In the genomic region with DNA sequence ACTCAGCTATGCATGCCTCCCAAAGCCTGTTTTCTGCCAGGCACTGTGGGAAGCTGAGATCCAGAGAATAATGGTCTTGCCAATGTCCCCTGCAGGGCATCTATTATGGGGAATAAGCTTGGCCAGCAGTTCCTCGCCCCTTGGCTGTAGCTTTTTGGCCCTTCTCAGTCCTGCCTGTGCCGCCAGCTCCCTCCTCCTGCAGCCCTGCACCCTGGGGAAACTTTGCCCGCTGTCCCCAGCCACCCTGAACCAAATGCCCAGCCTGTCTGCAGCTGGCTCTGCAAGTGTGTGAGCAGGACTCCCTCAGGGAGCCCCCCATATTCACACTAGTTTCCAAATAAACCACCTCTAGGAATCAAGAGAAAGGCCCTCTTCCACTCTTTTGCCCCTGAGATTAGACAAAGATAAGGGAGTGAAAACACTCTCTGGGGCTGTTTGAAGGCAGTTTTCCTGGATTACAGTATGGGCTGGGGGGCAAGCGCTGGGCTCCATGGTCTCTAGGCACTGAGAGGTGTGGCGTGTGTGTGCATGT, we compare ENCODE assay signal across 20 cellular contexts. TPM values are rescaled to one million over a fixed set of nuclear protein-coding genes. Genes with fewer than 3 reads are reported as not detected.
A peak's percentile ranks its signal among the peaks of the same experiment; 100 is the strongest.
DNase-seq lines count a peak whose midpoint lies in the region; ATAC-seq and TF ChIP-seq lines count a peak whose summit lies in the region.
"Had no signal": no experiment of that assay in that cellular context is flagged by ENCODE, and none has a peak within 500 bp of the region (broad histone marks: within the 10 kb centered on the region; RNA-seq: fewer than 3 reads in every experiment).

No MANE protein-coding gene starts in this region.

- DNase-seq in NCI-H69 (lab: John Stamatoyannopoulos, UW) (peak; percentile 36), esophagus squamous epithelium (lab: John Stamatoyannopoulos, UW) (no peak), mesenchymal stem cell (no peak), LoVo (ENCODE audit: low spot score) (no peak), cerebellar nuclear complex (lab: John Stamatoyannopoulos, UW) (no peak)
- no peak for DNase-seq in activated CD8-positive, alpha-beta memory T cell treated with anti-CD3 and anti-CD28 coated beads, Interleukin-2, amount 10 ng/mL, durations not matched to agents 7 days and 5 days
- DNase-seq in activated CD8-positive, alpha-beta T cell treated with anti-CD3 and anti-CD28 coated beads for 36 hours = no peak
- DNase-seq: activated CD4-positive, alpha-beta T cell treated with anti-CD3 and anti-CD28 coated beads for 1 hour; AML-193; DMS79; foreskin melanocyte; NCI-H1105; NCI-H2227 treated with DMSO at 0.1 percent for 48 hours; OCI-M1; thyroid gland had no signal

- no peak overlapping the region for H4K8ac ChIP-seq in mesenchymal stem cell (ENCODE audit: low read length)

- H3K27ac ChIP-seq in esophagus squamous epithelium (peak overlapping the region in 3 of 4 donors; percentile 61 to 88 (median 82)), mesenchymal stem cell (ENCODE audit: low read length, poor library complexity, severe bottlenecking) (no peak overlapping the region), subcutaneous abdominal adipose tissue (ENCODE audit: low read depth, low read length) (peak overlapping the region; percentile 74)

- no peak overlapping the region for H3K14ac ChIP-seq in mesenchymal stem cell (ENCODE audit: low read length in 2 of 2)

- H3K27ac Mint-ChIP-seq in activated CD8-positive, alpha-beta memory T cell treated with anti-CD3 and anti-CD28 coated beads, Interleukin-2, amount 10 ng/mL, durations not matched to agents 7 days and 5 days = no peak overlapping the region
- no peak overlapping the region for H3K27ac Mint-ChIP-seq in activated CD8-positive, alpha-beta T cell treated with anti-CD3 and anti-CD28 coated beads for 36 hours
- H3K27ac Mint-ChIP-seq: activated T-helper 1 cell treated with anti-CD3 and anti-CD28 coated beads, Interleukin-12 subunit alpha, Interleukin-12 subunit beta, Interleukin-2, Interleukin-4 antibody, amounts not matched to agents 30 ng/mL and 10 ng/mL and 1 ng/mL, durations not matched to agents 14 hours and 24 hours and 36 hours had no signal

- H3K36me3 ChIP-seq in esophagus squamous epithelium (no peaks in the 10 kb centered on the region), mesenchymal stem cell (ENCODE audit: control insufficient read depth in 1 of 2, insufficient read depth in 2 of 2, low read depth in 1 of 2, low read length in 2 of 2) (peaks cover 0 to 6% of the 10 kb centered on the region in 2 experiments), subcutaneous abdominal adipose tissue (ENCODE audit: control insufficient read depth in 5 of 5, insufficient read depth in 5 of 5, low read length in 5 of 5) (peaks cover 0 to 3% (median 0%) of the 10 kb centered on the region in 5 donors)
- H3K36me3 ChIP-seq: thyroid gland had no signal

- H3K27me3 ChIP-seq in esophagus squamous epithelium (no peaks in the 10 kb centered on the region), mesenchymal stem cell (ENCODE audit: control insufficient read depth in 1 of 2, insufficient read depth in 1 of 2, low read length in 2 of 2) (no peaks in the 10 kb centered on the region), subcutaneous abdominal adipose tissue (ENCODE audit: control insufficient read depth in 5 of 5, insufficient read depth in 4 of 5, low read length in 5 of 5) (no peaks in the 10 kb centered on the region)
- H3K27me3 ChIP-seq: thyroid gland had no signal

- intact Hi-C loops in esophagus squamous epithelium (cut with DNase I) = no loop called here
- intact Hi-C loops in activated CD8-positive, alpha-beta T cell treated with anti-CD3 and anti-CD28 coated beads for 36 hours (cut with micrococcal nuclease) = no loop called here

- CTCF ChIA-PET in activated CD8-positive, alpha-beta memory T cell treated with anti-CD3 and anti-CD28 coated beads, Interleukin-2, amount 10 ng/mL, durations not matched to agents 7 days and 5 days (lab: Charles Lee) = interaction anchor here (1.6 kb wide), 1 partner anchor 71 kb away, joined by 3 read pairs; no protein-coding TSS in a partner anchor
- CTCF ChIA-PET in activated CD8-positive, alpha-beta T cell treated with anti-CD3 and anti-CD28 coated beads for 36 hours (lab: Charles Lee) = no interaction called here

- peak overlapping the region; percentile 45 for H3K9ac ChIP-seq in mesenchymal stem cell (ENCODE audit: low read length)
- peak overlapping the region in 4 of 5 donors; percentile 17 to 85 (median 32) for H3K9ac ChIP-seq in subcutaneous abdominal adipose tissue (ENCODE audit: low read length in 5 of 5)

- no peaks in the 10 kb centered on the region for H3K4me1 Mint-ChIP-seq in activated CD8-positive, alpha-beta memory T cell treated with anti-CD3 and anti-CD28 coated beads, Interleukin-2, amount 10 ng/mL, durations not matched to agents 7 days and 5 days
- H3K4me1 Mint-ChIP-seq in activated CD8-positive, alpha-beta T cell treated with anti-CD3 and anti-CD28 coated beads for 36 hours (ENCODE audit: low read depth) = no peaks in the 10 kb centered on the region

- TF ChIP-seq CTCF in esophagus squamous epithelium (IDR thresholded peaks at IDR 0.05) = no peak
- TF ChIP-seq CTCF in activated CD8-positive, alpha-beta T cell treated with anti-CD3 and anti-CD28 coated beads for 36 hours (IDR thresholded peaks at IDR 0.05) = no peak

- no peak overlapping the region for H3K4ac ChIP-seq in mesenchymal stem cell (ENCODE audit: low read depth in 1 of 2, low read length in 2 of 2)

- POLR2A ChIA-PET in activated CD8-positive, alpha-beta T cell treated with anti-CD3 and anti-CD28 coated beads for 36 hours (lab: Charles Lee) = no interaction called here

- H4K91ac ChIP-seq in mesenchymal stem cell (ENCODE audit: low read length) = no peak overlapping the region

- no peak overlapping the region for H3K23ac ChIP-seq in mesenchymal stem cell (ENCODE audit: low read length in 2 of 2)

- H3K4me1 ChIP-seq in esophagus squamous epithelium (peaks cover 5 to 81% (median 30%) of the 10 kb centered on the region in 3 donors), mesenchymal stem cell (ENCODE audit: control insufficient read depth, insufficient read depth, low read depth, low read length) (peaks cover 53% of the 10 kb centered on the region), subcutaneous abdominal adipose tissue (ENCODE audit: control insufficient read depth in 5 of 5, insufficient read depth in 5 of 5, low read length in 5 of 5) (peaks cover 10 to 97% (median 69%) of the 10 kb centered on the region in 5 donors)

- TF ChIP-seq POLR2A in esophagus squamous epithelium (IDR thresholded peaks at IDR 0.05) = no peak

- H2BK12ac ChIP-seq in mesenchymal stem cell (ENCODE audit: low read length in 2 of 2) = no peak overlapping the region

- H3K4me3 ChIP-seq in esophagus squamous epithelium = peak overlapping the region; percentile 9 to 62 (median 39)
- H3K4me3 ChIP-seq in mesenchymal stem cell (ENCODE audit: insufficient read depth in 1 of 2, low read depth in 1 of 2, low read length in 2 of 2) = peak overlapping the region; percentile 18 to 61
- H3K4me3 ChIP-seq in subcutaneous abdominal adipose tissue (ENCODE audit: low read depth in 1 of 5, low read length in 5 of 5) = peak overlapping the region; percentile 46 to 77 (median 66)

- no peak overlapping the region for H2AFZ ChIP-seq in mesenchymal stem cell (ENCODE audit: low read depth, low read length)

- no peak overlapping the region for H3K4me3 Mint-ChIP-seq in activated CD8-positive, alpha-beta memory T cell treated with anti-CD3 and anti-CD28 coated beads, Interleukin-2, amount 10 ng/mL, durations not matched to agents 7 days and 5 days
- H3K4me3 Mint-ChIP-seq in activated CD8-positive, alpha-beta T cell treated with anti-CD3 and anti-CD28 coated beads for 36 hours = no peak overlapping the region
- H3K4me3 Mint-ChIP-seq: activated T-helper 1 cell treated with anti-CD3 and anti-CD28 coated beads, Interleukin-12 subunit alpha, Interleukin-12 subunit beta, Interleukin-2, Interleukin-4 antibody, amounts not matched to agents 30 ng/mL and 10 ng/mL and 1 ng/mL, durations not matched to agents 14 hours and 24 hours and 36 hours had no signal

- no peak overlapping the region for H3K4me2 ChIP-seq in mesenchymal stem cell (ENCODE audit: low read length, poor library complexity, severe bottlenecking)

- WGBS in esophagus squamous epithelium, 2 donors = 53 to 80% methylated on average over 2 to 5 of the region's 5 CpGs
- WGBS in mesenchymal stem cell = 97% methylated on average over 5 of the region's 5 CpGs

- no peak overlapping the region for H2BK120ac ChIP-seq in mesenchymal stem cell (ENCODE audit: low read depth, low read length)

- H3K9me3 ChIP-seq in esophagus squamous epithelium = no peaks in the 10 kb centered on the region
- no peaks in the 10 kb centered on the region for H3K9me3 ChIP-seq in mesenchymal stem cell (ENCODE audit: control insufficient read depth, low read length)
- no peaks in the 10 kb centered on the region for H3K9me3 ChIP-seq in subcutaneous abdominal adipose tissue (ENCODE audit: control insufficient read depth in 5 of 5, low read length in 5 of 5)
- H3K9me3 ChIP-seq: thyroid gland had no signal

- H2BK15ac ChIP-seq in mesenchymal stem cell (ENCODE audit: low read depth, poor library complexity, severe bottlenecking) = peak overlapping the region; percentile 37

- no peaks in the 10 kb centered on the region for H3K36me3 Mint-ChIP-seq in activated CD8-positive, alpha-beta memory T cell treated with anti-CD3 and anti-CD28 coated beads, Interleukin-2, amount 10 ng/mL, durations not matched to agents 7 days and 5 days
- H3K36me3 Mint-ChIP-seq in activated CD8-positive, alpha-beta T cell treated with anti-CD3 and anti-CD28 coated beads for 36 hours (ENCODE audit: low read depth) = no peaks in the 10 kb centered on the region

- H2BK5ac ChIP-seq in mesenchymal stem cell (ENCODE audit: low read depth, low read length, poor library complexity, severe bottlenecking) = no peak overlapping the region

- no peak overlapping the region for H3K18ac ChIP-seq in mesenchymal stem cell (ENCODE audit: low read depth in 1 of 2, low read length in 2 of 2)

- ATAC-seq in activated CD8-positive, alpha-beta memory T cell treated with anti-CD3 and anti-CD28 coated beads, Interleukin-2, amount 10 ng/mL, durations not matched to agents 7 days and 5 days = no peak
- ATAC-seq in activated CD8-positive, alpha-beta T cell treated with anti-CD3 and anti-CD28 coated beads for 36 hours = no peak

- H3K9me3 Mint-ChIP-seq in activated CD8-positive, alpha-beta memory T cell treated with anti-CD3 and anti-CD28 coated beads, Interleukin-2, amount 10 ng/mL, durations not matched to agents 7 days and 5 days (ENCODE audit: low read depth) = no peaks in the 10 kb centered on the region
- no peaks in the 10 kb centered on the region for H3K9me3 Mint-ChIP-seq in activated CD8-positive, alpha-beta T cell treated with anti-CD3 and anti-CD28 coated beads for 36 hours
- H3K9me3 Mint-ChIP-seq: activated T-helper 1 cell treated with anti-CD3 and anti-CD28 coated beads, Interleukin-12 subunit alpha, Interleukin-12 subunit beta, Interleukin-2, Interleukin-4 antibody, amounts not matched to agents 30 ng/mL and 10 ng/mL and 1 ng/mL, durations not matched to agents 14 hours and 24 hours and 36 hours had no signal

- H3K27me3 Mint-ChIP-seq in activated CD8-positive, alpha-beta memory T cell treated with anti-CD3 and anti-CD28 coated beads, Interleukin-2, amount 10 ng/mL, durations not matched to agents 7 days and 5 days = no peaks in the 10 kb centered on the region
- no peaks in the 10 kb centered on the region for H3K27me3 Mint-ChIP-seq in activated CD8-positive, alpha-beta T cell treated with anti-CD3 and anti-CD28 coated beads for 36 hours

- H3K79me1 ChIP-seq in mesenchymal stem cell (replicated peaks; ENCODE audit: low read length, poor library complexity, severe bottlenecking) = no peaks in the 10 kb centered on the region

- H2AK5ac ChIP-seq in mesenchymal stem cell (ENCODE audit: low read length, severe bottlenecking) = no peak overlapping the region

RNA-seq across cellular contexts. Expression of gene AQP1, which starts 0.9 kb away (rescaled TPM):
- 100 to 1,000 TPM in 1 of 4 donors, 10 to 100 TPM in 3; 14.9 to 159 (median 44.7) TPM for total RNA-seq in esophagus squamous epithelium
- 1.0 TPM for polyA plus RNA-seq in mesenchymal stem cell (2013, experiment 1 of 2)
- 0.86 TPM for polyA plus RNA-seq in mesenchymal stem cell (2013, experiment 2 of 2)
- under 1 TPM in 1 of 2 experiments, not detected in 1; 0.15 TPM for total RNA-seq in activated CD8-positive, alpha-beta memory T cell treated with anti-CD3 and anti-CD28 coated beads, Interleukin-2, amount 10 ng/mL, durations not matched to agents 7 days and 5 days
- total RNA-seq in activated CD8-positive, alpha-beta T cell treated with anti-CD3 and anti-CD28 coated beads for 36 hours = under 1 TPM; 0.22 to 0.27 TPM

RNA-seq across cellular contexts. Expression of gene GHRHR, which starts 51.2 kb away (rescaled TPM):
- not detected for total RNA-seq in esophagus squamous epithelium
- polyA plus RNA-seq in mesenchymal stem cell (2013, experiment 1 of 2) = not detected
- polyA plus RNA-seq in mesenchymal stem cell (2013, experiment 2 of 2) = not detected
- not detected for total RNA-seq in activated CD8-positive, alpha-beta memory T cell treated with anti-CD3 and anti-CD28 coated beads, Interleukin-2, amount 10 ng/mL, durations not matched to agents 7 days and 5 days
- not detected for total RNA-seq in activated CD8-positive, alpha-beta T cell treated with anti-CD3 and anti-CD28 coated beads for 36 hours
- total RNA-seq: activated T-helper 1 cell treated with anti-CD3 and anti-CD28 coated beads, Interleukin-12 subunit alpha, Interleukin-12 subunit beta, Interleukin-2, Interleukin-4 antibody, amounts not matched to agents 30 ng/mL and 10 ng/mL and 1 ng/mL, durations not matched to agents 14 hours and 24 hours and 36 hours; T-helper 1 cell treated with Interleukin-12 subunit alpha and Interleukin-12 subunit beta and Interleukin-4 antibody, amounts not matched to agents 30 ng/mL and 1 ng/mL, for 36 hours had no signal
- polyA plus RNA-seq: keratinocyte, neural cell had no signal

Comparison
In these comparisons a context has a peak if more than half of its experiments do, and no peak if none do; other contexts are left out.
1. RNA of gene AQP1, which starts 0.9 kb away (total RNA-seq): 14.9 to 159 TPM in esophagus squamous epithelium; 0.22 to 0.27 TPM in activated CD8-positive, alpha-beta T cell treated with anti-CD3 and anti-CD28 coated beads for 36 hours and 0.15 TPM in activated CD8-positive, alpha-beta memory T cell treated with anti-CD3 and anti-CD28 coated beads, Interleukin-2, amount 10 ng/mL, durations not matched to agents 7 days and 5 days; every median in the first group is over 10 times any median in the second.
2. Peak in every context shown above with its lines, with median percentiles within 50 percentile points of each other: H3K4me3 ChIP-seq.